1 cellular context compared by ENCODE assay signal in genomic region chr2:164388511-164388910, GRCh38.
TF ChIP-seq lines count a peak whose summit lies in the region.

No MANE protein-coding gene starts in this region.

TF ChIP-seq in GM23338, 12 proteins besides CTCF, POLR2A, EP300 and RAD21 (continued from another document):
- TF ChIP-seq ETS1 (IDR thresholded peaks at IDR 0.05) (no peak), NANOG (IDR thresholded peaks at IDR 0.05; ENCODE audit: borderline replicate concordance) (no peak), CREB1 (CRISPR knock-in tag; IDR thresholded peaks at IDR 0.05; ENCODE audit: low read depth) (no peak), REST (IDR thresholded peaks at IDR 0.05; ENCODE audit: unreplicated experiment) (no peak)
